In the genomic region with DNA sequence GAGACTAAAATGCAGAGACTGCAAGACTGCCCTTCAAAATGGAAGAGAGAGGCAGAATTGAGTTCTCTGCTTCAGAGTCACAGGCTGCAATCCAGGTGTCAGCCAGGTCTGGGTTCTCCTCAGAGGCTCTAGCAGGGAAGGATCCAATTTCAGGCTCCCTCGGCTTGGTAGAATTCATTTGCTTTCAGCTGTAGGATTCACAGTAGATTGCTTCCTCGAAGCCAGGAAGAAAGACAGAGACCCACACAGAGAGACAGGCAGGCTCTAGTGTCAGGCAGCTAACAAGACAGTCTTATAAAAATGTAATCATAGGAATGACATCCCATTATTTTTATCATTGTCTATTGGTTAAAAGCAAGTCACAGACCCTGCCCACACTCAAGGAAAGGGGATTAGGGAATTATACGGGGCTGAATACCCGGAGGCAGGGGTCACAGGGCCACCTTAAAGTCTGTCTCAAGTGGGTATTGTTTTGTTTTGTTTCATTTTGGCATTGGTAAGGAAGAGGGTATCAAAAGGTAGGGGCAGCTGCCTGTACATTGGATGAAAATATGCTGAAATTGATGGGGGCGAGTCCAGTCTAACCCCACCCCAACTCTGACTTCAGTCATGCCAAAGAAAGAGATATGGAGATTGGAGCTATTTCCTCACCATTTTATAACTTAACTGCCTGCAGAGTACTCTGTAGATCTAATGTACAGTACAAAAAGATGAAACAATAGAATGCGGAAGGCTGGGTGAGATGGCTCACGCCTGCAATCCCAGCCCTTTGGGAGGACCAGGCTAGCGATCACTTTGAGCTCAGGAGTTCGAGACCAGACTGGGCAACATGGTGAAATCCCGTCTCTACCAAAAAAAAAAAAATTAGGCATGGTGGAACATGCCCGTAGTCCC, we compare ENCODE assay signal across 1 cellular context.
TF ChIP-seq lines count a peak whose summit lies in the region.

No MANE protein-coding gene starts in this region.

TF ChIP-seq in HepG2, 621 proteins besides CTCF, POLR2A, EP300 and RAD21:
- no peak for TF ChIP-seq ZNF224 (CRISPR knock-in tag; IDR thresholded peaks at IDR 0.05)
- TF ChIP-seq NBN (conservative IDR thresholded peaks at IDR 0.05): no peak
- TF ChIP-seq HHEX (CRISPR knock-in tag; IDR thresholded peaks at IDR 0.05): no peak
TF ChIP-seq in HepG2: peak in this region for 0.
